ENCODE assay signal across 10 cellular contexts in genomic region chr1:207032528-207033017, GRCh38. TPM values are rescaled to one million over a fixed set of nuclear protein-coding genes. Genes with fewer than 3 reads are reported as not detected.
DNase-seq lines count a peak whose midpoint lies in the region; ATAC-seq, FAIRE-seq and TF ChIP-seq lines count a peak whose summit lies in the region.
"Had no signal": no experiment of that assay in that cellular context is flagged by ENCODE, and none has a peak within 500 bp of the region (broad histone marks: within the 10 kb centered on the region; RNA-seq: fewer than 3 reads in every experiment).

Gene C1orf116, minus strand, starts transcription at chr1:207032756. Its CDS starts 5,158 bp downstream, at chr1:207027598.

- H3K9me3 Mint-ChIP-seq in astrocyte (ENCODE audit: unreplicated experiment): no peaks in the 10 kb centered on the region
- H3K9me3 Mint-ChIP-seq: activated naive CD4-positive, alpha-beta T cell treated with anti-CD3 and anti-CD28 coated beads, Interleukin-2, amount 50 U/mL, for 24 hours had no signal

- no peak within 1 kb of the TSS for H3K9ac ChIP-seq in astrocyte (ENCODE audit: low read length)

- no peak for TF ChIP-seq CTCF in astrocyte (IDR thresholded peaks at IDR 0.05; ENCODE audit: insufficient read depth, low read depth, low read length)
- no peak for TF ChIP-seq CTCF in right lobe of liver (IDR thresholded peaks at IDR 0.05)
- no peak for TF ChIP-seq CTCF in D721Med (IDR thresholded peaks at IDR 0.05; ENCODE audit: insufficient read depth, missing control alignments)

- WGBS in right lobe of liver (ENCODE audit: insufficient coverage, low coverage, low lambda C conversion rate, missing lambda C conversion rate): 38% methylated on average over 1 of the region's 1 CpG

- H3K27me3 ChIP-seq in astrocyte (ENCODE audit: insufficient read depth, low read length) (no peaks in the 10 kb centered on the region), right lobe of liver (no peaks in the 10 kb centered on the region)

- H3K36me3 ChIP-seq in astrocyte (ENCODE audit: insufficient read depth, low read length) (no peaks in the 10 kb centered on the region), right lobe of liver (no peaks in the 10 kb centered on the region)

- FAIRE-seq in astrocyte (lab: Jason Lieb, UNC): no peak
- FAIRE-seq in D721Med (lab: Jason Lieb, UNC): no peak

- no peaks in the 10 kb centered on the region for H4K20me1 ChIP-seq in astrocyte (ENCODE audit: insufficient read depth, low read length)

- H3K27ac Mint-ChIP-seq in astrocyte (ENCODE audit: unreplicated experiment): no peak within 1 kb of the TSS
- H3K27ac Mint-ChIP-seq: activated naive CD4-positive, alpha-beta T cell treated with anti-CD3 and anti-CD28 coated beads, Interleukin-2, amount 50 U/mL, for 24 hours had no signal

- H3K4me3 Mint-ChIP-seq in astrocyte (ENCODE audit: unreplicated experiment): peak within 1 kb of the TSS; percentile 3
- H3K4me3 Mint-ChIP-seq: activated naive CD4-positive, alpha-beta T cell treated with anti-CD3 and anti-CD28 coated beads, Interleukin-2, amount 50 U/mL, for 24 hours; CD4-positive, CD25-positive, alpha-beta regulatory T cell had no signal

- H3K4me2 ChIP-seq in astrocyte (ENCODE audit: low read length): no peak within 1 kb of the TSS

- ATAC-seq in right lobe of liver: peak in 3 of 4 donors; percentile 26 to 46 (median 32)
- ATAC-seq in HG03175 (IDR thresholded peaks at IDR 0.05; ENCODE audit: unreplicated experiment): no peak

- H3K27ac ChIP-seq in astrocyte (ENCODE audit: low read depth, low read length): no peak within 1 kb of the TSS
- H3K27ac ChIP-seq in right lobe of liver: peak within 1 kb of the TSS in 1 of 3 donors; percentile 11

- H3K9me3 ChIP-seq in astrocyte (ENCODE audit: insufficient read depth, low read depth, low read length) (no peaks in the 10 kb centered on the region), right lobe of liver (no peaks in the 10 kb centered on the region)

- peak; percentile 84 for DNase-seq in COLO668 (lab: John Stamatoyannopoulos, UW; ENCODE audit: unreplicated experiment)
- peak; percentile 57 for DNase-seq in NCI-H1417 treated with DMSO at 0.1 percent for 48 hours (lab: John Stamatoyannopoulos, UW)
- no peak for DNase-seq in astrocyte (ENCODE audit: low read depth)
- no peak for DNase-seq in right lobe of liver
- no peak for DNase-seq in NCI-H2227 (lab: John Stamatoyannopoulos, UW; ENCODE audit: unreplicated experiment)
- no peak for DNase-seq in OCI-M1 (lab: John Stamatoyannopoulos, UW)
- DNase-seq in D721Med (ENCODE audit: insufficient read length, low spot score): no peak
- DNase-seq: CD4-positive, CD25-positive, alpha-beta regulatory T cell had no signal

- peaks cover 6% of the 10 kb centered on the region for H3K4me1 ChIP-seq in astrocyte (ENCODE audit: insufficient read depth, low read length)
- peaks cover 0 to 19% (median 4%) of the 10 kb centered on the region in 4 donors for H3K4me1 ChIP-seq in right lobe of liver

- TF ChIP-seq POLR2A in right lobe of liver (IDR thresholded peaks at IDR 0.05): no peak

- H3K79me2 ChIP-seq in astrocyte (ENCODE audit: insufficient read depth, low read length): no peaks in the 10 kb centered on the region

- H3K36me3 Mint-ChIP-seq in astrocyte (ENCODE audit: low read depth, unreplicated experiment): no peaks in the 10 kb centered on the region
- H3K36me3 Mint-ChIP-seq: activated naive CD4-positive, alpha-beta T cell treated with anti-CD3 and anti-CD28 coated beads, Interleukin-2, amount 50 U/mL, for 24 hours; CD4-positive, CD25-positive, alpha-beta regulatory T cell had no signal

- H3K4me3 ChIP-seq in astrocyte (ENCODE audit: insufficient read depth, low read depth, low read length) (no peak within 1 kb of the TSS), right lobe of liver (no peak within 1 kb of the TSS)

- intact Hi-C loops in right lobe of liver (cut with DNase I): no loop called here

- no peak within 1 kb of the TSS for H2AFZ ChIP-seq in astrocyte (ENCODE audit: low read depth, low read length)

- H3K4me1 Mint-ChIP-seq in astrocyte (ENCODE audit: low read depth, unreplicated experiment): peaks cover 4% of the 10 kb centered on the region
- H3K4me1 Mint-ChIP-seq: activated naive CD4-positive, alpha-beta T cell treated with anti-CD3 and anti-CD28 coated beads, Interleukin-2, amount 50 U/mL, for 24 hours; CD4-positive, CD25-positive, alpha-beta regulatory T cell had no signal

- no peaks in the 10 kb centered on the region for H3K27me3 Mint-ChIP-seq in astrocyte (ENCODE audit: low read depth, unreplicated experiment)

RNA-seq across cellular contexts. Expression of gene C1orf116, which starts in this region (rescaled TPM):
- total RNA-seq in astrocyte (0.14 and 0.86 TPM in 2 replicates), right lobe of liver (under 1 TPM; 0.27 to 0.68 (median 0.37) TPM)

Comparison
In these comparisons a context has a peak if more than half of its experiments do, and no peak if none do; other contexts are left out.
1. Peak in ATAC-seq in right lobe of liver; RNA of the gene not detected or under 1 TPM.
2. DNase-seq: peak in COLO668 (single experiment) and NCI-H1417 treated with DMSO at 0.1 percent for 48 hours (single experiment); none in astrocyte (single experiment), right lobe of liver (0 of 3), NCI-H2227 (single experiment), OCI-M1 (single experiment) and D721Med (single experiment).